8 cellular contexts compared by ENCODE assay signal in the genomic region with DNA sequence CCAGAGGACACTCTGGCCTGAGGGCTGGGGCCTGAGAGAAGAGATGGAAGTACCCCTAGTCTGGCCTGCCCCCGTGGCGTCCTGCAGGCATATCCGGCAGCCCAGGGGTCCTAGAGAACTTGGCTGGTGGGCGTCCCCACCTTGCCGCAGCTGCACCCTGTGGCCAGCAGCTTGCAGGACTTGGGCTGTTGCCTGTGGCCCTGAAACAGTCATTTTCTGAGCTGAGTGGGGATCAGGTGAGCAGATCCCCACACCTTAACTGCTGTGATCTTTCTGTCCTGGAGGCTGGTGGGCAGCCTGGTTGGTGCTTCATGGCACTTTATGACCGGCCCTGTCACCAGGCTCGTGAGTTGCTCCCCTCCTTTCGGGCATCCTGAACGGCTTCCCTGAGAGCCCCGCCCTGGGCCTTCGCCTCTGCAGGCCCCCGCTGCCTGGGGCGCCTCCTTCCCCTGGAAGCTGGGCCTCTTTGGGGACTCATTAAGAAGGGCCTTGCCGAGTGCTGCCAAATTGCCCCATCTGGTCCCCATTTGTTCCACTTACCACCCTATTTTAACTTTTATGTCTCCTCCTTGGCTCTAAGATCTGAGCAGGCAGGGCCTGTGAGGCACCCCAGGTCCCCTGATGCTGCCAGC.
A peak's percentile ranks its signal among the peaks of the same experiment; 100 is the strongest.
DNase-seq lines count a peak whose midpoint lies in the region; ATAC-seq and TF ChIP-seq lines count a peak whose summit lies in the region.

No MANE protein-coding gene starts in this region.

- H3K4me1 Mint-ChIP-seq in CD4-positive, alpha-beta T cell (ENCODE audit: low read depth), result peaks cover 100% of the 10 kb centered on the region
- peaks cover 76% of the 10 kb centered on the region for H3K4me1 Mint-ChIP-seq in neural crest cell

- intact Hi-C loops in CD4-positive, alpha-beta T cell (cut with DNase I, micrococcal nuclease), result loop anchor here in 1 of 2 experiments (2.0 to 10.0 kb wide), 2 partner anchors 17 to 695 kb away; partner anchors contain the start of gene TMC8

- no peak for TF ChIP-seq CTCF in CD4-positive, alpha-beta T cell (IDR thresholded peaks at IDR 0.05)
- TF ChIP-seq CTCF in neural crest cell (conservative IDR thresholded peaks at IDR 0.05), result no peak

- POLR2A ChIA-PET in CD4-positive, alpha-beta T cell (lab: Charles Lee), result interaction anchor here (0.7 to 29.0 kb wide), 12 partner anchors 12 to 108 kb away, joined by 3 to 681 read pairs (median 17); no protein-coding TSS in a partner anchor

- no peak for DNase-seq in CD4-positive, alpha-beta T cell
- DNase-seq in neural crest cell (ENCODE audit: low read depth, low spot score) (no peak), DMS114 treated with DMSO at 0.1 percent for 48 hours (lab: John Stamatoyannopoulos, UW; ENCODE audit: unreplicated experiment) (no peak), left lobe of liver (ENCODE audit: low spot score) (no peak)

- H3K36me3 ChIP-seq in KOPT-K1 (ENCODE audit: insufficient read depth, low read length), result no peaks in the 10 kb centered on the region

- H3K9me3 Mint-ChIP-seq in CD4-positive, alpha-beta T cell, result no peaks in the 10 kb centered on the region
- no peaks in the 10 kb centered on the region for H3K9me3 Mint-ChIP-seq in neural crest cell

- H3K27me3 ChIP-seq in CD4-positive, alpha-beta T cell (ENCODE audit: control insufficient read depth, insufficient read depth, low read length), result no peaks in the 10 kb centered on the region

- peak overlapping the region; percentile 93 for H3K27ac Mint-ChIP-seq in CD4-positive, alpha-beta T cell
- H3K27ac Mint-ChIP-seq in neural crest cell (ENCODE audit: unreplicated experiment), result peak overlapping the region; percentile 81

- no peak for ATAC-seq in CD4-positive, alpha-beta T cell (ENCODE audit: poor library complexity)
- no peak for ATAC-seq in HG03378 (IDR thresholded peaks at IDR 0.05; ENCODE audit: unreplicated experiment)
- ATAC-seq in left lobe of liver, result no peak
- no peak for ATAC-seq in GM21576 (IDR thresholded peaks at IDR 0.05; ENCODE audit: unreplicated experiment)

- H3K27ac ChIP-seq in CD4-positive, alpha-beta T cell (ENCODE audit: low read depth, low read length), result peak overlapping the region; percentile 98
- H3K27ac ChIP-seq in KOPT-K1 (ENCODE audit: low read depth, low read length, poor library complexity, severe bottlenecking) (peak overlapping the region; percentile 98), angular gyrus (ENCODE audit: low read depth, low read length) (peak overlapping the region; percentile 55)

- CTCF ChIA-PET in CD4-positive, alpha-beta T cell (lab: Charles Lee), result interaction anchor here (0.9 to 3.6 kb wide), 8 partner anchors 10 to 55 kb away, joined by 3 to 32 read pairs (median 4); no protein-coding TSS in a partner anchor

- H3K36me3 Mint-ChIP-seq in CD4-positive, alpha-beta T cell (ENCODE audit: low read depth), result peaks cover 10% of the 10 kb centered on the region
- H3K36me3 Mint-ChIP-seq in neural crest cell (ENCODE audit: low read depth), result no peaks in the 10 kb centered on the region

- H3K9me3 ChIP-seq in CD4-positive, alpha-beta T cell (ENCODE audit: control insufficient read depth, low read length), result no peaks in the 10 kb centered on the region
- H3K9me3 ChIP-seq in KOPT-K1 (ENCODE audit: insufficient read depth, low read length, poor library complexity, severe bottlenecking), result no peaks in the 10 kb centered on the region

- peak overlapping the region; percentile 84 for H3K4me3 Mint-ChIP-seq in CD4-positive, alpha-beta T cell
- H3K4me3 Mint-ChIP-seq in neural crest cell, result peak overlapping the region; percentile 31

- no peaks in the 10 kb centered on the region for H3K27me3 Mint-ChIP-seq in CD4-positive, alpha-beta T cell
- H3K27me3 Mint-ChIP-seq in neural crest cell (ENCODE audit: low read depth), result no peaks in the 10 kb centered on the region
